Comparison of ENCODE assay signal across 21 cellular contexts in genomic region chr10:131773989-131774343, GRCh38.
A peak's percentile ranks its signal among the peaks of the same experiment; 100 is the strongest.
DNase-seq lines count a peak whose midpoint lies in the region; ATAC-seq and TF ChIP-seq lines count a peak whose summit lies in the region.
"Had no signal": no experiment of that assay in that cellular context is flagged by ENCODE, and none has a peak within 500 bp of the region (broad histone marks: within the 10 kb centered on the region; RNA-seq: fewer than 3 reads in every experiment).

No MANE protein-coding gene starts in this region.

- H3K9me3 Mint-ChIP-seq in chondrocyte (ENCODE audit: low read depth): peaks cover 23% of the 10 kb centered on the region
- H3K9me3 Mint-ChIP-seq in neural progenitor cell: peaks cover 28% of the 10 kb centered on the region

- H2AFZ ChIP-seq in neural progenitor cell (replicated peaks): no peak overlapping the region

- no peak overlapping the region for H3K27ac ChIP-seq in BLaER1 treated with 17β-estradiol and CSF1 and Interleukin-3, amounts not matched to agents 10 nM and 100 nM
- H3K27ac ChIP-seq in neural progenitor cell (no peak overlapping the region), sigmoid colon (no peak overlapping the region)
- H3K27ac ChIP-seq: A549 had no signal

- WGBS in sigmoid colon, 2 donors: 87 to 88% methylated on average over 9 of the region's 9 CpGs

- no peak overlapping the region for H3K4me3 ChIP-seq in BLaER1 treated with 17β-estradiol and CSF1 and Interleukin-3, amounts not matched to agents 10 nM and 100 nM
- H3K4me3 ChIP-seq in neural progenitor cell (no peak overlapping the region), sigmoid colon (no peak overlapping the region)
- H3K4me3 ChIP-seq: A549 had no signal

- H3K4me1 Mint-ChIP-seq in chondrocyte (ENCODE audit: low read depth) (no peaks in the 10 kb centered on the region), neural progenitor cell (peaks cover 36% of the 10 kb centered on the region)
- H3K4me1 Mint-ChIP-seq: CD14-positive monocyte; CD8-positive, alpha-beta memory T cell had no signal

- H3K36me3 ChIP-seq in BLaER1 treated with 17β-estradiol and CSF1 and Interleukin-3, amounts not matched to agents 10 nM and 100 nM: peaks cover 0 to 13% (median 0%) of the 10 kb centered on the region in 11 experiments; a peak in 3 of 22 replicates
- H3K36me3 ChIP-seq in neural progenitor cell (no peaks in the 10 kb centered on the region), sigmoid colon (no peaks in the 10 kb centered on the region)
- H3K36me3 ChIP-seq: BE2C had no signal

- no peak overlapping the region for H3K9ac ChIP-seq in BLaER1 treated with 17β-estradiol and CSF1 and Interleukin-3, amounts not matched to agents 10 nM and 100 nM
- no peak overlapping the region for H3K9ac ChIP-seq in neural progenitor cell

- no peak for TF ChIP-seq EP300 in sigmoid colon (IDR thresholded peaks at IDR 0.05)

- peak overlapping the region in 8 of 11 experiments; percentile 42 to 87 (median 66); a peak in 16 of 22 replicates for H3K4me2 ChIP-seq in BLaER1 treated with 17β-estradiol and CSF1 and Interleukin-3, amounts not matched to agents 10 nM and 100 nM
- peak overlapping the region; percentile 27 for H3K4me2 ChIP-seq in neural progenitor cell
- H3K4me2 ChIP-seq: A549 had no signal

- no peak overlapping the region for H3K27ac Mint-ChIP-seq in chondrocyte (ENCODE audit: unreplicated experiment)
- H3K27ac Mint-ChIP-seq in neural progenitor cell: peak overlapping the region; percentile 81
- H3K27ac Mint-ChIP-seq: CD14-positive monocyte; CD4-positive, alpha-beta T cell; CD8-positive, alpha-beta memory T cell had no signal

- peaks cover 3% of the 10 kb centered on the region for H3K36me3 Mint-ChIP-seq in chondrocyte (ENCODE audit: low read depth)
- peaks cover 6% of the 10 kb centered on the region for H3K36me3 Mint-ChIP-seq in neural progenitor cell
- H3K36me3 Mint-ChIP-seq: CD14-positive monocyte; CD8-positive, alpha-beta memory T cell had no signal

- ATAC-seq in GM19467 (IDR thresholded peaks at IDR 0.05; ENCODE audit: unreplicated experiment): no peak
- ATAC-seq: A549 had no signal

- H3K4me3 Mint-ChIP-seq in chondrocyte (ENCODE audit: unreplicated experiment) (no peak overlapping the region), neural progenitor cell (peak overlapping the region; percentile 33)
- H3K4me3 Mint-ChIP-seq: CD14-positive monocyte; CD4-positive, alpha-beta T cell; CD8-positive, alpha-beta memory T cell had no signal

- TF ChIP-seq POLR2A in sigmoid colon (IDR thresholded peaks at IDR 0.05): no peak

- TF ChIP-seq CTCF in chondrocyte (IDR thresholded peaks at IDR 0.05): no peak
- TF ChIP-seq CTCF in neural progenitor cell (IDR thresholded peaks at IDR 0.05): no peak
- no peak for TF ChIP-seq CTCF in sigmoid colon (IDR thresholded peaks at IDR 0.05)
- TF ChIP-seq CTCF in GM20000 (IDR thresholded peaks at IDR 0.05; ENCODE audit: extremely low read depth, missing control alignments): no peak

- H3K27me3 ChIP-seq in BLaER1 treated with 17β-estradiol and CSF1 and Interleukin-3, amounts not matched to agents 10 nM and 100 nM: peaks cover 0 to 45% (median 11%) of the 10 kb centered on the region in 11 experiments; a peak in 13 of 22 replicates
- H3K27me3 ChIP-seq in neural progenitor cell (no peaks in the 10 kb centered on the region), sigmoid colon (peaks cover 0 to 10% (median 0%) of the 10 kb centered on the region in 3 donors)
- H3K27me3 ChIP-seq: BE2C had no signal

- no peaks in the 10 kb centered on the region for H3F3A ChIP-seq in neural progenitor cell (ENCODE audit: low read depth)

- DNase-seq in chondrocyte (ENCODE audit: low spot score): peak; percentile 55
- DNase-seq in neural progenitor cell (ENCODE audit: low spot score): no peak
- DNase-seq in sigmoid colon: peak; percentile 13
- no peak for DNase-seq in NCI-H510A (lab: John Stamatoyannopoulos, UW)
- no peak for DNase-seq in GM20000 (ENCODE audit: low spot score)
- DNase-seq: 8988T; ACHN; AML-193; BE2C; CD4-positive, alpha-beta T cell; CD8-positive, alpha-beta memory T cell; DMS 273 treated with DMSO at 0.1 percent for 48 hours; DMS79; EL; GDM1; H7; HCEC 1CT had no signal

- H3K4me1 ChIP-seq in BLaER1 treated with 17β-estradiol and CSF1 and Interleukin-3, amounts not matched to agents 10 nM and 100 nM: peaks cover 0 to 62% (median 48%) of the 10 kb centered on the region in 10 experiments; a peak in 16 of 20 replicates
- H3K4me1 ChIP-seq in neural progenitor cell: peaks cover 32% of the 10 kb centered on the region
- H3K4me1 ChIP-seq in sigmoid colon: peaks cover 0 to 4% (median 0%) of the 10 kb centered on the region in 4 donors
- H3K4me1 ChIP-seq: A549, BE2C had no signal

- intact Hi-C loops in sigmoid colon (cut with DNase I): no loop called here

- H4K20me1 ChIP-seq in BLaER1 treated with 17β-estradiol and CSF1 and Interleukin-3, amounts not matched to agents 10 nM and 100 nM: no peaks in the 10 kb centered on the region; a peak in 1 of 22 replicates
- no peaks in the 10 kb centered on the region for H4K20me1 ChIP-seq in neural progenitor cell (ENCODE audit: low read depth)

- H3K27me3 Mint-ChIP-seq in chondrocyte (ENCODE audit: low read depth) (peaks cover 3% of the 10 kb centered on the region), neural progenitor cell (ENCODE audit: insufficient read depth, low read depth) (peaks cover 16% of the 10 kb centered on the region)

- H3K79me2 ChIP-seq in neural progenitor cell (ENCODE audit: low read depth): no peaks in the 10 kb centered on the region

- H3K9me3 ChIP-seq in BLaER1 treated with 17β-estradiol and CSF1 and Interleukin-3, amounts not matched to agents 10 nM and 100 nM (replicated peaks in 1 of 11): peaks cover 38 to 58% (median 42%) of the 10 kb centered on the region in 11 experiments
- H3K9me3 ChIP-seq in neural progenitor cell (ENCODE audit: low read depth) (no peaks in the 10 kb centered on the region), sigmoid colon (peaks cover 6 to 20% (median 17%) of the 10 kb centered on the region in 4 donors)
- H3K9me3 ChIP-seq: BE2C had no signal

Comparison
In these comparisons a context has a peak if more than half of its experiments do, and no peak if none do; other contexts are left out.
1. DNase-seq: peak in chondrocyte (single experiment) and sigmoid colon (single experiment); none in neural progenitor cell (single experiment), NCI-H510A (single experiment) and GM20000 (single experiment).